9 cellular contexts compared by ENCODE assay signal in the genomic region with DNA sequence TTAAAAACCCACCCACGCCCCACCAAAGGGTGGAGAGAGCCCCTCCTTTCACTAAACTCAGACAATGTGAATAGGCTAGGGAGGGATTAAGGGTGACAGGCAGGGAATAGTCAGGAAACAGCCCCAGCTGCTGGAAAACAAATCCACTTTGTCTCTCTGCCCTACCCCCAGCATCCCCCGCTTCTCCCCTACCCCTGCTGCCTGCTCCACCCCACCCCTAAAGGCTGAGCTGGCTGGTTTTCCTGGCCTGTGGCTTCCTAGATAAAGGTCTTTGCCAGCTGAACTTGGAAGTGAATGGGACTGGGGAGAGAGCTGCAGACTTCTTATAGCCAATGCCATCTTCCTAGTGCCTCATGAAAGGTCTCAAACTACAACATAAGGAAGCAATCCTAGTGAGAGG. TPM values are rescaled to one million over a fixed set of nuclear protein-coding genes. Genes with fewer than 3 reads are reported as not detected.
DNase-seq lines count a peak whose midpoint lies in the region; ATAC-seq and TF ChIP-seq lines count a peak whose summit lies in the region.
"Had no signal": no experiment of that assay in that cellular context is flagged by ENCODE, and none has a peak within 500 bp of the region (broad histone marks: within the 10 kb centered on the region; RNA-seq: fewer than 3 reads in every experiment).

No MANE protein-coding gene starts in this region.

- 56% methylated on average over 2 of the region's 2 CpGs for WGBS in esophagus muscularis mucosa
- WGBS in mesodermal cell (ENCODE audit: insufficient coverage in 2 of 2), 2 experiments, result no CpG with 5 or more reads among the region's 2 CpGs

- TF ChIP-seq EP300 in esophagus muscularis mucosa (IDR thresholded peaks at IDR 0.05), result no peak

- H3K36me3 ChIP-seq in esophagus muscularis mucosa, result peaks cover 20 to 28% (median 22%) of the 10 kb centered on the region in 4 donors
- peaks cover 44% of the 10 kb centered on the region for H3K36me3 ChIP-seq in mesodermal cell (ENCODE audit: control insufficient read depth, insufficient read depth, low read length)
- no peaks in the 10 kb centered on the region for H3K36me3 ChIP-seq in PC-3 (ENCODE audit: low read depth, low read length)

- intact Hi-C loops in esophagus muscularis mucosa (cut with DNase I), result no loop called here
- intact Hi-C loops in PC-3 (cut with micrococcal nuclease), result no loop called here

- no peak overlapping the region for H2AFZ ChIP-seq in PC-3 (ENCODE audit: low read length)

- H3F3A ChIP-seq in PC-3 (ENCODE audit: low read length, unreplicated experiment), result no peaks in the 10 kb centered on the region

- TF ChIP-seq CTCF in esophagus muscularis mucosa (IDR thresholded peaks at IDR 0.05), result no peak
- no peak for TF ChIP-seq CTCF in PC-3 (conservative IDR thresholded peaks at IDR 0.05; ENCODE audit: low read depth, low read length)

- no peaks in the 10 kb centered on the region for H3K27me3 ChIP-seq in esophagus muscularis mucosa
- H3K27me3 ChIP-seq in PC-3 (ENCODE audit: low read length), result no peaks in the 10 kb centered on the region

- H3K4me3 ChIP-seq in esophagus muscularis mucosa (peak overlapping the region in 1 of 4 donors; percentile 4), mesodermal cell (ENCODE audit: extremely low read depth, insufficient read depth, low read length, poor library complexity, severe bottlenecking) (no peak overlapping the region), PC-3 (ENCODE audit: low read length) (no peak overlapping the region)

- peak overlapping the region; percentile 97 to 100 (median 100) for H3K27ac ChIP-seq in esophagus muscularis mucosa (replicated peaks in 1 of 4)
- H3K27ac ChIP-seq in mesodermal cell (ENCODE audit: low read depth, low read length, severe bottlenecking), result peak overlapping the region; percentile 49
- peak overlapping the region; percentile 79 for H3K27ac ChIP-seq in temporal lobe (ENCODE audit: low read depth, low read length)
- H3K27ac ChIP-seq in PC-3 (ENCODE audit: low read length), result no peak overlapping the region

- H3K9ac ChIP-seq in PC-3 (ENCODE audit: low read length), result no peak overlapping the region

- H4K20me1 ChIP-seq in PC-3 (ENCODE audit: low read length), result no peaks in the 10 kb centered on the region

- no TSS peak for BruUV-seq in PC-3 (replicated peaks; lab: Mats Ljungman, UMichigan)

- H3K79me2 ChIP-seq in PC-3 (ENCODE audit: low read length), result no peaks in the 10 kb centered on the region

- POLR2A ChIA-PET in PC-3 (lab: Charles Lee; ENCODE audit: unreplicated experiment), result no interaction called here

- ATAC-seq in HG03354 (IDR thresholded peaks at IDR 0.05; ENCODE audit: poor library complexity, severe bottlenecking, unreplicated experiment) (no peak), PC-3 (no peak), HG02840 (IDR thresholded peaks at IDR 0.05; ENCODE audit: low FRiP score, unreplicated experiment) (no peak)

- CTCF ChIA-PET in PC-3 (lab: Charles Lee), result no interaction called here

- DNase-seq in RPMI7951 (ENCODE audit: low read depth), result peak; percentile 52
- DNase-seq in esophagus muscularis mucosa (ENCODE audit: extremely low spot score), result no peak
- no peak for DNase-seq in PC-3
- DNase-seq in NCI-H69 (lab: John Stamatoyannopoulos, UW), result no peak
- DNase-seq: activated gamma-delta T cell had no signal

- H3K4me2 ChIP-seq in PC-3 (ENCODE audit: low read length), result no peak overlapping the region

- H3K4me1 ChIP-seq in esophagus muscularis mucosa (peaks cover 95 to 100% (median 100%) of the 10 kb centered on the region in 4 donors), mesodermal cell (ENCODE audit: control insufficient read depth, insufficient read depth, low read length, poor library complexity, severe bottlenecking) (peaks cover 36% of the 10 kb centered on the region), PC-3 (ENCODE audit: insufficient read depth, low read length) (no peaks in the 10 kb centered on the region)

- no peaks in the 10 kb centered on the region for H3K9me3 ChIP-seq in esophagus muscularis mucosa
- H3K9me3 ChIP-seq in mesodermal cell (ENCODE audit: control insufficient read depth, low read length), result no peaks in the 10 kb centered on the region
- no peaks in the 10 kb centered on the region for H3K9me3 ChIP-seq in PC-3 (ENCODE audit: low read length)

- no peaks in the 10 kb centered on the region for H3K9me2 ChIP-seq in PC-3 (replicated peaks; ENCODE audit: low read length)

- TF ChIP-seq POLR2A in esophagus muscularis mucosa (IDR thresholded peaks at IDR 0.05; ENCODE audit: low read depth), result no peak

RNA-seq across cellular contexts. Expression of gene CAVIN1, which starts 15.0 kb away (rescaled TPM):
- total RNA-seq in RPMI7951 (2014; rRNA removed; shearing (Covaris generic)), result 135 and 217 TPM in 2 replicates
- total RNA-seq in esophagus muscularis mucosa, result 1,000 to 10,000 TPM in 2 of 4 donors, 100 to 1,000 TPM in 2; 619 to 1,181 (median 1,019) TPM
- polyA plus RNA-seq in mesodermal cell (2013, experiment 1 of 2), result 138 TPM
- polyA plus RNA-seq in mesodermal cell (2013, experiment 2 of 2), result 99.8 TPM
- total RNA-seq in temporal lobe, result 6.4 TPM
- 0.17 TPM in 1 of 2 replicates, not detected in the other for total RNA-seq in PC-3 (2014; rRNA removed)

RNA-seq across cellular contexts. Expression of gene STAT3, which starts 19.8 kb away (rescaled TPM):
- total RNA-seq in RPMI7951 (2014; rRNA removed; shearing (Covaris generic)), result 40.6 and 44.6 TPM in 2 replicates
- total RNA-seq in esophagus muscularis mucosa (100 to 1,000 TPM; 137 to 260 (median 211) TPM), temporal lobe (26.3 TPM), PC-3 (2014; rRNA removed) (not detected in 2 replicates)
- polyA plus RNA-seq in mesodermal cell (2013, experiment 1 of 2), result 45.9 TPM
- 39.3 TPM for polyA plus RNA-seq in mesodermal cell (2013, experiment 2 of 2)

RNA-seq across cellular contexts. Expression of gene ATP6V0A1, which starts 50.6 kb away (rescaled TPM):
- 10.4 and 13.9 TPM in 2 replicates for total RNA-seq in RPMI7951 (2014; rRNA removed; shearing (Covaris generic))
- total RNA-seq in esophagus muscularis mucosa (10 to 100 TPM; 51.9 to 74.9 (median 63.9) TPM), temporal lobe (164 TPM), PC-3 (2014; rRNA removed) (0.07 and 0.35 TPM in 2 replicates)
- 32.3 TPM for polyA plus RNA-seq in mesodermal cell (2013, experiment 1 of 2)
- polyA plus RNA-seq in mesodermal cell (2013, experiment 2 of 2), result 23.9 TPM

Comparison
In these comparisons a context has a peak if more than half of its experiments do, and no peak if none do; other contexts are left out.
1. RNA of gene CAVIN1, which starts 15.0 kb away (total RNA-seq): 619 to 1,181 TPM in esophagus muscularis mucosa and 135 to 217 TPM in RPMI7951; 6.4 TPM in temporal lobe (single experiment) and 0.17 TPM in PC-3; every median in the first group is over 10 times any median in the second.
2. RNA of gene STAT3, which starts 19.8 kb away (total RNA-seq): 137 to 260 TPM in esophagus muscularis mucosa, 40.6 to 44.6 TPM in RPMI7951 and 26.3 TPM in temporal lobe (single experiment); not detected in PC-3; every median in the first group is over 10 times any median in the second.